In genomic region chr1:63356234-63356633, GRCh38 we compare ENCODE assay signal across 5 cellular contexts. TPM values are rescaled to one million over a fixed set of nuclear protein-coding genes. Genes with fewer than 3 reads are reported as not detected.
"Had no signal": no experiment of that assay in that cellular context is flagged by ENCODE, and none has a peak within 500 bp of the region (broad histone marks: within the 10 kb centered on the region; RNA-seq: fewer than 3 reads in every experiment).

No MANE protein-coding gene starts in this region.

RNA-seq across cellular contexts. Expression of gene FOXD3, which starts 33.9 kb away (rescaled TPM):
- total RNA-seq: subcutaneous adipose tissue, temporal lobe, upper lobe of right lung, ureter, vagina had no signal
